In the genomic region with DNA sequence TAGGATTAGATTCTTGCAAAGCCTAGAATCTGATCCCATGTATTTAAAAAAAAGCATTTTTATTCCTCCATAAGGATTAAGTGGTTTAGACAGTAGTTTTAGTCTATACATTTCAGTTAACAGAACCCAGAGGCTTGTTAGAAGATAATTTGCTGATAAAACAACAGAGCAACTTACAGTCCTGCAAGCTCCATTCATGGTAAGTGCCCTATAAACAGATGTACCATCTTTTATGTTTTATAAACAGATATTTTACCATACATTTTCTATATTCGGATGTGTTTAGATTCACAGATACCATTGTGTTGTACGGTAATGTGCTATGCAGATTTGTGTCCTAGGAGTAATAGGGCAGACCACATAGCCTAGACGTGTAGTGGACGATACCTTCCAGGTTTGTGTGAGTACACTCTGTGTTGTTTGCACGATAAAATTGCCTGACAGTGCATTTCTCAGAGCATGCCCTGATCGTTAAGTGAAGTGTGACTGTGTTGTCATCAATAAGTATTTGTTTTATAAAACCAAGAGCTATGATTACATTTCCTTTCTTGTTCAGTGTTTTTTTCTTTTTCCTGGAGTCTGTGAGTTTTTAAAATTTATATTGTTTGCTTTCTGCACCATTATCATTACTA, we compare ENCODE assay signal across 2 cellular contexts.
TF ChIP-seq lines count a peak whose summit lies in the region.

No MANE protein-coding gene starts in this region.

TF ChIP-seq in K562, 482 proteins besides CTCF, POLR2A, EP300 and RAD21:
- peak; percentile 35; the same call in 1 of the 2 replicates for TF ChIP-seq C11orf30 (IDR thresholded peaks at IDR 0.05; ENCODE audit: low read depth)
- TF ChIP-seq, protein P1, sequence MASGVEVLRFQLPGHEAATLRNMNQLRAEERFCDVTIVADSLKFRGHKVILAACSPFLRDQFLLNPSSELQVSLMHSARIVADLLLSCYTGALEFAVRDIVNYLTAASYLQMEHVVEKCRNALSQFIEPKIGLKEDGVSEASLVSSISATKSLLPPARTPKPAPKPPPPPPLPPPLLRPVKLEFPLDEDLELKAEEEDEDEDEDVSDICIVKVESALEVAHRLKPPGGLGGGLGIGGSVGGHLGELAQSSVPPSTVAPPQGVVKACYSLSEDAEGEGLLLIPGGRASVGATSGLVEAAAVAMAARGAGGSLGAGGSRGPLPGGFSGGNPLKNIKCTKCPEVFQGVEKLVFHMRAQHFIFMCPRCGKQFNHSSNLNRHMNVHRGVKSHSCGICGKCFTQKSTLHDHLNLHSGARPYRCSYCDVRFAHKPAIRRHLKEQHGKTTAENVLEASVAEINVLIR (CRISPR knock-in tag; IDR thresholded peaks at IDR 0.05) = no peak
- no peak for TF ChIP-seq NFXL1 (CRISPR knock-in tag; IDR thresholded peaks at IDR 0.05)
- peak; percentile 61 for TF ChIP-seq ZNF316 (IDR thresholded peaks at IDR 0.05)
- no peak for TF ChIP-seq PRMT5 (CRISPR knock-in tag; IDR thresholded peaks at IDR 0.05)
- TF ChIP-seq PYGO2 (tag; IDR thresholded peaks at IDR 0.05) = no peak
- TF ChIP-seq, protein P2, sequence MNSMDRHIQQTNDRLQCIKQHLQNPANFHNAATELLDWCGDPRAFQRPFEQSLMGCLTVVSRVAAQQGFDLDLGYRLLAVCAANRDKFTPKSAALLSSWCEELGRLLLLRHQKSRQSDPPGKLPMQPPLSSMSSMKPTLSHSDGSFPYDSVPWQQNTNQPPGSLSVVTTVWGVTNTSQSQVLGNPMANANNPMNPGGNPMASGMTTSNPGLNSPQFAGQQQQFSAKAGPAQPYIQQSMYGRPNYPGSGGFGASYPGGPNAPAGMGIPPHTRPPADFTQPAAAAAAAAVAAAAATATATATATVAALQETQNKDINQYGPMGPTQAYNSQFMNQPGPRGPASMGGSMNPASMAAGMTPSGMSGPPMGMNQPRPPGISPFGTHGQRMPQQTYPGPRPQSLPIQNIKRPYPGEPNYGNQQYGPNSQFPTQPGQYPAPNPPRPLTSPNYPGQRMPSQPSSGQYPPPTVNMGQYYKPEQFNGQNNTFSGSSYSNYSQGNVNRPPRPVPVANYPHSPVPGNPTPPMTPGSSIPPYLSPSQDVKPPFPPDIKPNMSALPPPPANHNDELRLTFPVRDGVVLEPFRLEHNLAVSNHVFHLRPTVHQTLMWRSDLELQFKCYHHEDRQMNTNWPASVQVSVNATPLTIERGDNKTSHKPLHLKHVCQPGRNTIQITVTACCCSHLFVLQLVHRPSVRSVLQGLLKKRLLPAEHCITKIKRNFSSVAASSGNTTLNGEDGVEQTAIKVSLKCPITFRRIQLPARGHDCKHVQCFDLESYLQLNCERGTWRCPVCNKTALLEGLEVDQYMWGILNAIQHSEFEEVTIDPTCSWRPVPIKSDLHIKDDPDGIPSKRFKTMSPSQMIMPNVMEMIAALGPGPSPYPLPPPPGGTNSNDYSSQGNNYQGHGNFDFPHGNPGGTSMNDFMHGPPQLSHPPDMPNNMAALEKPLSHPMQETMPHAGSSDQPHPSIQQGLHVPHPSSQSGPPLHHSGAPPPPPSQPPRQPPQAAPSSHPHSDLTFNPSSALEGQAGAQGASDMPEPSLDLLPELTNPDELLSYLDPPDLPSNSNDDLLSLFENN (IDR thresholded peaks at IDR 0.05; ENCODE audit: low read depth in 2 of 2, low read length in 2 of 2) = no peak
- TF ChIP-seq CREB1 (IDR thresholded peaks at IDR 0.05) = no peak
- TF ChIP-seq CREB1 (CRISPR knock-in tag; IDR thresholded peaks at IDR 0.05) = no peak
- TF ChIP-seq, protein P3, sequence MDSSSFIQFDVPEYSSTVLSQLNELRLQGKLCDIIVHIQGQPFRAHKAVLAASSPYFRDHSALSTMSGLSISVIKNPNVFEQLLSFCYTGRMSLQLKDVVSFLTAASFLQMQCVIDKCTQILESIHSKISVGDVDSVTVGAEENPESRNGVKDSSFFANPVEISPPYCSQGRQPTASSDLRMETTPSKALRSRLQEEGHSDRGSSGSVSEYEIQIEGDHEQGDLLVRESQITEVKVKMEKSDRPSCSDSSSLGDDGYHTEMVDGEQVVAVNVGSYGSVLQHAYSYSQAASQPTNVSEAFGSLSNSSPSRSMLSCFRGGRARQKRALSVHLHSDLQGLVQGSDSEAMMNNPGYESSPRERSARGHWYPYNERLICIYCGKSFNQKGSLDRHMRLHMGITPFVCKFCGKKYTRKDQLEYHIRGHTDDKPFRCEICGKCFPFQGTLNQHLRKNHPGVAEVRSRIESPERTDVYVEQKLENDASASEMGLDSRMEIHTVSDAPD (CRISPR knock-in tag; IDR thresholded peaks at IDR 0.05) = no peak
- TF ChIP-seq ZBTB7A (IDR thresholded peaks at IDR 0.05; ENCODE audit: borderline replicate concordance, control insufficient read depth, low read depth, low read length) = no peak
- no peak for TF ChIP-seq ZNF274 (IDR thresholded peaks at IDR 0.05; ENCODE audit: borderline replicate concordance, low read depth, low read length)

TF ChIP-seq in HepG2, 621 proteins besides CTCF, POLR2A, EP300 and RAD21:
- peak; percentile 71; the same call in 1 of the 2 replicates for TF ChIP-seq MAFF (IDR thresholded peaks at IDR 0.05; ENCODE audit: low read depth, low read length)
- no peak for TF ChIP-seq ZNF468 (CRISPR knock-in tag; IDR thresholded peaks at IDR 0.05)
- TF ChIP-seq MAFK (conservative IDR thresholded peaks at IDR 0.05 in 1 of 2, IDR thresholded peaks at IDR 0.05 in 1 of 2; ENCODE audit: low read length in 2 of 2) = peak; percentile 47 to 74; a peak in 2 of 4 replicates
